Comparison of ENCODE assay signal across 9 cellular contexts in genomic region chr11:2912498-2912897, GRCh38. TPM values are rescaled to one million over a fixed set of nuclear protein-coding genes. Genes with fewer than 3 reads are reported as not detected.
DNase-seq lines count a peak whose midpoint lies in the region; TF ChIP-seq lines count a peak whose summit lies in the region.
"Had no signal": no experiment of that assay in that cellular context is flagged by ENCODE, and none has a peak within 500 bp of the region (broad histone marks: within the 10 kb centered on the region; RNA-seq: fewer than 3 reads in every experiment).

No MANE protein-coding gene starts in this region.

- CTCF ChIA-PET in OCI-LY7 (lab: Charles Lee; ENCODE audit: unreplicated experiment), result no interaction called here

- peaks cover 0 to 9% of the 10 kb centered on the region in 2 donors for H3K4me1 Mint-ChIP-seq in immature natural killer cell

- no peaks in the 10 kb centered on the region for H3K79me2 ChIP-seq in OCI-LY7 (ENCODE audit: insufficient read depth, low read depth, low read length)

- no peaks in the 10 kb centered on the region for H3K9me3 ChIP-seq in OCI-LY7 (ENCODE audit: low read length)

- intact Hi-C loops in OCI-LY7 (cut with micrococcal nuclease; ENCODE audit: unreplicated experiment), result no loop called here

- no peak overlapping the region for H2AFZ ChIP-seq in OCI-LY7 (ENCODE audit: low read length)

- no peaks in the 10 kb centered on the region for H3K9me2 ChIP-seq in OCI-LY7 (ENCODE audit: insufficient read depth, low read length)

- POLR2A ChIA-PET in OCI-LY7 (lab: Charles Lee), result no interaction called here

- no peaks in the 10 kb centered on the region for H3K36me3 Mint-ChIP-seq in immature natural killer cell
- H3K36me3 Mint-ChIP-seq: activated CD8-positive, alpha-beta memory T cell treated with anti-CD3 and anti-CD28 coated beads, Interleukin-2, amount 10 ng/mL, durations not matched to agents 7 days and 5 days had no signal

- TF ChIP-seq CTCF in GM13976 (IDR thresholded peaks at IDR 0.05; ENCODE audit: borderline replicate concordance, control extremely low read depth, extremely low read depth, insufficient read depth, missing control alignments) (no peak), fibroblast of the aortic adventitia (IDR thresholded peaks at IDR 0.05; ENCODE audit: insufficient read depth, low read length) (no peak), OCI-LY7 (conservative IDR thresholded peaks at IDR 0.05; ENCODE audit: low read length) (no peak)

- no peak overlapping the region for H3K4me3 ChIP-seq in fibroblast of the aortic adventitia (ENCODE audit: low read depth, low read length)
- no peak overlapping the region for H3K4me3 ChIP-seq in skin epidermis
- no peak overlapping the region for H3K4me3 ChIP-seq in OCI-LY7 (ENCODE audit: low read depth, low read length, poor library complexity, severe bottlenecking)

- H4K20me1 ChIP-seq in OCI-LY7 (ENCODE audit: insufficient read depth, low read length), result no peaks in the 10 kb centered on the region

- DNase-seq in GM13976 (ENCODE audit: low spot score), result peak; percentile 39
- DNase-seq in RPMI7951 (ENCODE audit: low read depth), result peak; percentile 87
- peak; percentile 56 for DNase-seq in fibroblast of the aortic adventitia (ENCODE audit: low read depth)
- no peak for DNase-seq in OCI-LY7 (ENCODE audit: low spot score)
- no peak for DNase-seq in NCI-H345 (lab: John Stamatoyannopoulos, UW)
- DNase-seq in GM19238 (ENCODE audit: insufficient read length, low spot score), result no peak
- no peak for DNase-seq in immature natural killer cell
- DNase-seq: activated CD8-positive, alpha-beta memory T cell treated with anti-CD3 and anti-CD28 coated beads, Interleukin-2, amount 10 ng/mL, durations not matched to agents 7 days and 5 days had no signal

- H3K4me2 ChIP-seq in OCI-LY7 (ENCODE audit: low read length), result no peak overlapping the region

- no TSS peak for BruUV-seq in OCI-LY7 (replicated peaks; lab: Mats Ljungman, UMichigan)

- peaks cover 18% of the 10 kb centered on the region for H3K4me1 ChIP-seq in OCI-LY7 (ENCODE audit: insufficient read depth, low read length, poor library complexity, severe bottlenecking)

- peak overlapping the region in 20 of 21 experiments; percentile 25 to 85 (median 79) for H3K27ac ChIP-seq in skin epidermis
- no peak overlapping the region for H3K27ac ChIP-seq in OCI-LY7 (ENCODE audit: low read depth, low read length, poor library complexity, severe bottlenecking)

- H3K27ac Mint-ChIP-seq in immature natural killer cell, result no peak overlapping the region
- H3K27ac Mint-ChIP-seq: activated CD8-positive, alpha-beta memory T cell treated with anti-CD3 and anti-CD28 coated beads, Interleukin-2, amount 10 ng/mL, durations not matched to agents 7 days and 5 days had no signal

- H3K9me3 Mint-ChIP-seq in immature natural killer cell, result no peaks in the 10 kb centered on the region

- in situ Hi-C loops in GM13976 (cut with MboI; ENCODE audit: low sequenced_read_pairs, unreplicated experiment), result no loop called here

- no peaks in the 10 kb centered on the region for H3K36me3 ChIP-seq in OCI-LY7 (ENCODE audit: insufficient read depth, low read length)

- H3K27me3 Mint-ChIP-seq in immature natural killer cell (ENCODE audit: low read depth in 3 of 3), result no peaks in the 10 kb centered on the region
- H3K27me3 Mint-ChIP-seq: activated CD8-positive, alpha-beta memory T cell treated with anti-CD3 and anti-CD28 coated beads, Interleukin-2, amount 10 ng/mL, durations not matched to agents 7 days and 5 days had no signal

- no peak overlapping the region for H3K4me3 Mint-ChIP-seq in immature natural killer cell
- H3K4me3 Mint-ChIP-seq: activated CD8-positive, alpha-beta memory T cell treated with anti-CD3 and anti-CD28 coated beads, Interleukin-2, amount 10 ng/mL, durations not matched to agents 7 days and 5 days had no signal

RNA-seq across cellular contexts. Expression of gene PHLDA2, which starts 16.7 kb away (rescaled TPM):
- total RNA-seq in RPMI7951 (2014; rRNA removed; shearing (Covaris generic)), result 26.9 and 28.0 TPM in 2 replicates
- 1.2 and 3.8 TPM in 2 replicates for total RNA-seq in fibroblast of the aortic adventitia (ENCODE audit: low replicate concordance)
- 0.16 and 1.0 TPM in 2 replicates for total RNA-seq in OCI-LY7 (2014; rRNA removed; shearing (Covaris generic))
- total RNA-seq in OCI-LY7 (2022), result 0.34 and 0.50 TPM in 2 replicates
- under 1 TPM in 1 of 3 donors, not detected in 2; 0.27 TPM for polyA plus RNA-seq in immature natural killer cell

RNA-seq across cellular contexts. Expression of gene CDKN1C, which starts 26.9 kb away (rescaled TPM):
- 0.39 and 1.2 TPM in 2 replicates for total RNA-seq in RPMI7951 (2014; rRNA removed; shearing (Covaris generic))
- total RNA-seq in fibroblast of the aortic adventitia (ENCODE audit: low replicate concordance) (4.2 and 76.6 TPM in 2 replicates), OCI-LY7 (2022) (0.55 and 0.59 TPM in 2 replicates)
- 0.13 TPM in 1 of 2 replicates, not detected in the other for total RNA-seq in OCI-LY7 (2014; rRNA removed; shearing (Covaris generic))
- polyA plus RNA-seq in immature natural killer cell, result under 1 TPM in 1 of 3 donors, not detected in 2; 0.24 TPM

Comparison
In these comparisons a context has a peak if more than half of its experiments do, and no peak if none do; other contexts are left out.
1. DNase-seq: peak in GM13976 (single experiment), RPMI7951 (single experiment) and fibroblast of the aortic adventitia (single experiment); none in OCI-LY7 (single experiment), NCI-H345 (single experiment), GM19238 (single experiment) and immature natural killer cell (0 of 3).